ENCODE assay signal across 20 cellular contexts in genomic region chrX:10230222-10230621, GRCh38.
DNase-seq lines count a peak whose midpoint lies in the region; ATAC-seq and TF ChIP-seq lines count a peak whose summit lies in the region.
"Had no signal": no experiment of that assay in that cellular context is flagged by ENCODE, and none has a peak within 500 bp of the region (broad histone marks: within the 10 kb centered on the region; RNA-seq: fewer than 3 reads in every experiment).

No MANE protein-coding gene starts in this region.

- peak overlapping the region; percentile 55 for H3K27ac ChIP-seq in BLaER1
- H3K27ac ChIP-seq: A549 had no signal

- H3K4me3 ChIP-seq in BLaER1, result no peak overlapping the region
- H3K4me3 ChIP-seq: A549 had no signal

- H4K20me1 ChIP-seq in BLaER1, result no peaks in the 10 kb centered on the region

- DNase-seq in NCI-H446 treated with DMSO at 0.1 percent for 48 hours (lab: John Stamatoyannopoulos, UW), result peak; percentile 25
- DNase-seq in fibroblast of gingiva (ENCODE audit: low read depth), result peak; percentile 62
- DNase-seq in stimulated activated naive B cell treated with anti-CD40 and anti-IgM and Interleukin-4, amounts not matched to agents 10 μg/mL and 1 μg/mL and 100 μg/mL, for 72 hours, result no peak
- no peak for DNase-seq in progenitor cell of endocrine pancreas (ENCODE audit: low spot score, unreplicated experiment)
- DNase-seq in NCI-H526 treated with DMSO at 0.1 percent for 48 hours (lab: John Stamatoyannopoulos, UW), result no peak
- DNase-seq in A172 (ENCODE audit: low spot score), result no peak
- DNase-seq: C1 segment of cervical spinal cord; CD4-positive, alpha-beta T cell; DMS153; DMS79; GDM1; GOT3; H7; HFFc6; KBM-7 had no signal

- no peak for ATAC-seq in stimulated activated naive B cell treated with anti-CD40 and anti-IgM and Interleukin-4, amounts not matched to agents 10 μg/mL and 1 μg/mL and 100 μg/mL, for 72 hours (replicated peaks)
- ATAC-seq: A549, HCT116, HepG2 had no signal

- no peaks in the 10 kb centered on the region for H3K36me3 ChIP-seq in BLaER1

- no peak for TF ChIP-seq CTCF in progenitor cell of endocrine pancreas (IDR thresholded peaks at IDR 0.05; ENCODE audit: unreplicated experiment)

- H3K9me3 ChIP-seq in BLaER1, result peaks cover 23% of the 10 kb centered on the region
- H3K9me3 ChIP-seq: A549 had no signal

- H3K27me3 ChIP-seq in BLaER1, result 0 out of 2 replicates have a peak, but pooled peaks cover 6% of the 10 kb centered on the region

- peaks cover 4 to 8% of the 10 kb centered on the region in 2 donors for H3K4me1 Mint-ChIP-seq in stimulated activated naive B cell treated with anti-CD40 and anti-IgM and Interleukin-4, amounts not matched to agents 10 μg/mL and 1 μg/mL and 100 μg/mL, for 72 hours
- no peaks in the 10 kb centered on the region for H3K4me1 Mint-ChIP-seq in progenitor cell of endocrine pancreas (ENCODE audit: low read depth)

- H3K4me3 Mint-ChIP-seq in stimulated activated naive B cell treated with anti-CD40 and anti-IgM and Interleukin-4, amounts not matched to agents 10 μg/mL and 1 μg/mL and 100 μg/mL, for 72 hours, result no peak overlapping the region
- no peak overlapping the region for H3K4me3 Mint-ChIP-seq in progenitor cell of endocrine pancreas (ENCODE audit: low read depth)
- H3K4me3 Mint-ChIP-seq: CD4-positive, alpha-beta T cell; HFFc6; IgD-negative memory B cell had no signal

- peaks cover 18 to 25% of the 10 kb centered on the region in 2 donors for H3K36me3 Mint-ChIP-seq in stimulated activated naive B cell treated with anti-CD40 and anti-IgM and Interleukin-4, amounts not matched to agents 10 μg/mL and 1 μg/mL and 100 μg/mL, for 72 hours
- peaks cover 7% of the 10 kb centered on the region for H3K36me3 Mint-ChIP-seq in progenitor cell of endocrine pancreas (ENCODE audit: insufficient read depth)

- H3K9me3 Mint-ChIP-seq in stimulated activated naive B cell treated with anti-CD40 and anti-IgM and Interleukin-4, amounts not matched to agents 10 μg/mL and 1 μg/mL and 100 μg/mL, for 72 hours, result peaks cover 0 to 5% of the 10 kb centered on the region in 2 donors
- H3K9me3 Mint-ChIP-seq in progenitor cell of endocrine pancreas (ENCODE audit: low read depth), result peaks cover 15% of the 10 kb centered on the region
- H3K9me3 Mint-ChIP-seq: CD4-positive, alpha-beta T cell; HFFc6 had no signal

- peaks cover 53% of the 10 kb centered on the region for H3K4me1 ChIP-seq in BLaER1
- H3K4me1 ChIP-seq: A549 had no signal

- H3K27ac Mint-ChIP-seq in stimulated activated naive B cell treated with anti-CD40 and anti-IgM and Interleukin-4, amounts not matched to agents 10 μg/mL and 1 μg/mL and 100 μg/mL, for 72 hours, result peak overlapping the region; percentile 14
- H3K27ac Mint-ChIP-seq in progenitor cell of endocrine pancreas, result no peak overlapping the region
- H3K27ac Mint-ChIP-seq: CD4-positive, alpha-beta T cell; HFFc6; IgD-negative memory B cell had no signal

- H3K4me2 ChIP-seq in BLaER1, result peak overlapping the region; percentile 64
- H3K4me2 ChIP-seq: A549 had no signal

- no peak overlapping the region for H3K9ac ChIP-seq in BLaER1

- H3K27me3 Mint-ChIP-seq in stimulated activated naive B cell treated with anti-CD40 and anti-IgM and Interleukin-4, amounts not matched to agents 10 μg/mL and 1 μg/mL and 100 μg/mL, for 72 hours, result no peaks in the 10 kb centered on the region
- H3K27me3 Mint-ChIP-seq in progenitor cell of endocrine pancreas, result no peaks in the 10 kb centered on the region
- H3K27me3 Mint-ChIP-seq: CD4-positive, alpha-beta T cell; IgD-negative memory B cell had no signal

Comparison
In these comparisons a context has a peak if more than half of its experiments do, and no peak if none do; other contexts are left out.
1. DNase-seq: peak in NCI-H446 treated with DMSO at 0.1 percent for 48 hours (single experiment) and fibroblast of gingiva (single experiment); none in stimulated activated naive B cell treated with anti-CD40 and anti-IgM and Interleukin-4, amounts not matched to agents 10 μg/mL and 1 μg/mL and 100 μg/mL, for 72 hours (single experiment), progenitor cell of endocrine pancreas (single experiment), NCI-H526 treated with DMSO at 0.1 percent for 48 hours (single experiment) and A172 (single experiment).